19 cellular contexts compared by ENCODE assay signal in genomic region chr3:140727886-140728285, GRCh38. TPM values are rescaled to one million over a fixed set of nuclear protein-coding genes. Genes with fewer than 3 reads are reported as not detected.
A peak's percentile ranks its signal among the peaks of the same experiment; 100 is the strongest.
DNase-seq lines count a peak whose midpoint lies in the region; TF ChIP-seq lines count a peak whose summit lies in the region.
"Had no signal": no experiment of that assay in that cellular context is flagged by ENCODE, and none has a peak within 500 bp of the region (broad histone marks: within the 10 kb centered on the region; RNA-seq: fewer than 3 reads in every experiment).

No MANE protein-coding gene starts in this region.

- no peak overlapping the region for H3K4me3 Mint-ChIP-seq in type B pancreatic cell
- H3K4me3 Mint-ChIP-seq in activated T-helper 2 cell treated with anti-CD3 and anti-CD28 coated beads, Interferon-gamma antibody, Interleukin-2, Interleukin-4, amounts not matched to agents 10 μg/mL and 5 μg/mL and 100 μg/mL, durations not matched to agents 14 hours and 24 hours and 36 hours (ENCODE audit: low read depth) = no peak overlapping the region

- peaks cover 5% of the 10 kb centered on the region for H3K27me3 Mint-ChIP-seq in type B pancreatic cell
- peaks cover 11% of the 10 kb centered on the region for H3K27me3 Mint-ChIP-seq in activated T-helper 2 cell treated with anti-CD3 and anti-CD28 coated beads, Interferon-gamma antibody, Interleukin-2, Interleukin-4, amounts not matched to agents 10 μg/mL and 5 μg/mL and 100 μg/mL, durations not matched to agents 14 hours and 24 hours and 36 hours (ENCODE audit: low read depth)

- H3K27ac ChIP-seq in brain microvascular endothelial cell = no peak overlapping the region
- H3K27ac ChIP-seq: BLaER1 treated with 17β-estradiol and CSF1 and Interleukin-3, amounts not matched to agents 10 nM and 100 nM; RWPE1; SJCRH30 had no signal

- peak overlapping the region; percentile 13 for H3K27ac Mint-ChIP-seq in type B pancreatic cell
- H3K27ac Mint-ChIP-seq in activated T-helper 2 cell treated with anti-CD3 and anti-CD28 coated beads, Interferon-gamma antibody, Interleukin-2, Interleukin-4, amounts not matched to agents 10 μg/mL and 5 μg/mL and 100 μg/mL, durations not matched to agents 14 hours and 24 hours and 36 hours = no peak overlapping the region

- in situ Hi-C loops in brain microvascular endothelial cell (cut with HindIII; ENCODE audit: low pct_ligation_motif_present, low sequenced_read_pairs) = no loop called here

- no peaks in the 10 kb centered on the region for H3K4me1 Mint-ChIP-seq in type B pancreatic cell (ENCODE audit: unreplicated experiment)
- peaks cover 9% of the 10 kb centered on the region for H3K4me1 Mint-ChIP-seq in activated T-helper 2 cell treated with anti-CD3 and anti-CD28 coated beads, Interferon-gamma antibody, Interleukin-2, Interleukin-4, amounts not matched to agents 10 μg/mL and 5 μg/mL and 100 μg/mL, durations not matched to agents 14 hours and 24 hours and 36 hours (ENCODE audit: low read depth)

- H3K4me3 ChIP-seq in fibroblast of mammary gland (ENCODE audit: control insufficient read depth, low read depth, low read length) (no peak overlapping the region), brain microvascular endothelial cell (ENCODE audit: low read depth, low read length) (no peak overlapping the region)
- H3K4me3 ChIP-seq: BLaER1 treated with 17β-estradiol and CSF1 and Interleukin-3, amounts not matched to agents 10 nM and 100 nM; SJCRH30 had no signal

- intact Hi-C loops in activated T-helper 2 cell treated with anti-CD3 and anti-CD28 coated beads, Interferon-gamma antibody, Interleukin-2, Interleukin-4, amounts not matched to agents 10 μg/mL and 5 μg/mL and 100 μg/mL, durations not matched to agents 14 hours and 24 hours and 36 hours (cut with micrococcal nuclease) = no loop called here

- no peaks in the 10 kb centered on the region for H3K9me3 Mint-ChIP-seq in type B pancreatic cell
- no peaks in the 10 kb centered on the region for H3K9me3 Mint-ChIP-seq in activated T-helper 2 cell treated with anti-CD3 and anti-CD28 coated beads, Interferon-gamma antibody, Interleukin-2, Interleukin-4, amounts not matched to agents 10 μg/mL and 5 μg/mL and 100 μg/mL, durations not matched to agents 14 hours and 24 hours and 36 hours

- no peaks in the 10 kb centered on the region for H3K36me3 Mint-ChIP-seq in type B pancreatic cell
- no peaks in the 10 kb centered on the region for H3K36me3 Mint-ChIP-seq in activated T-helper 2 cell treated with anti-CD3 and anti-CD28 coated beads, Interferon-gamma antibody, Interleukin-2, Interleukin-4, amounts not matched to agents 10 μg/mL and 5 μg/mL and 100 μg/mL, durations not matched to agents 14 hours and 24 hours and 36 hours (ENCODE audit: low read depth)

- H3K36me3 ChIP-seq in brain microvascular endothelial cell (replicated peaks) = no peaks in the 10 kb centered on the region
- H3K36me3 ChIP-seq: BLaER1 treated with 17β-estradiol and CSF1 and Interleukin-3, amounts not matched to agents 10 nM and 100 nM; SJCRH30 had no signal

- DNase-seq in NCI-H82 (lab: John Stamatoyannopoulos, UW) = peak; percentile 39
- DNase-seq in NCI-H82 treated with DMSO at 0.1 percent for 48 hours (lab: John Stamatoyannopoulos, UW; ENCODE audit: unreplicated experiment) = no peak
- DNase-seq in NCI-H1436 treated with DMSO at 0.1 percent for 48 hours (lab: John Stamatoyannopoulos, UW) = peak; percentile 26
- peak; percentile 8 for DNase-seq in fibroblast of mammary gland (ENCODE audit: low read depth)
- no peak for DNase-seq in type B pancreatic cell (ENCODE audit: extremely low spot score, unreplicated experiment)
- DNase-seq in RKO (ENCODE audit: low spot score) = no peak
- no peak for DNase-seq in activated T-helper 2 cell treated with anti-CD3 and anti-CD28 coated beads, Interferon-gamma antibody, Interleukin-2, Interleukin-4, amounts not matched to agents 10 μg/mL and 5 μg/mL and 100 μg/mL, durations not matched to agents 14 hours and 24 hours and 36 hours (ENCODE audit: low spot score)
- DNase-seq in brain microvascular endothelial cell = no peak
- DNase-seq: 8988T, DMS153, KG1, NCI-H1092 treated with DMSO at 0.1 percent for 48 hours, NCI-H187, NCI-H510A, SJCRH30, SW 1271 had no signal

- H3K27me3 ChIP-seq in brain microvascular endothelial cell (replicated peaks) = no peaks in the 10 kb centered on the region
- H3K27me3 ChIP-seq: BLaER1 treated with 17β-estradiol and CSF1 and Interleukin-3, amounts not matched to agents 10 nM and 100 nM; SJCRH30 had no signal

- TF ChIP-seq CTCF in fibroblast of mammary gland (conservative IDR thresholded peaks at IDR 0.05; ENCODE audit: control insufficient read depth, insufficient read depth, low read depth, low read length) (no peak), type B pancreatic cell (conservative IDR thresholded peaks at IDR 0.05) (no peak), brain microvascular endothelial cell (IDR thresholded peaks at IDR 0.05; ENCODE audit: low read depth, low read length, missing control alignments) (no peak)

RNA-seq across cellular contexts. Expression of gene TRIM42, which starts 50.0 kb away (rescaled TPM):
- not detected in 2 replicates for total RNA-seq in type B pancreatic cell (ENCODE audit: low replicate concordance)
- not detected in 2 replicates for total RNA-seq in activated T-helper 2 cell treated with anti-CD3 and anti-CD28 coated beads, Interferon-gamma antibody, Interleukin-2, Interleukin-4, amounts not matched to agents 10 μg/mL and 5 μg/mL and 100 μg/mL, durations not matched to agents 14 hours and 24 hours and 36 hours
- total RNA-seq: MCF 10A, SJCRH30 had no signal

Comparison
In these comparisons a context has a peak if more than half of its experiments do, and no peak if none do; other contexts are left out.
1. DNase-seq: peak in NCI-H82 (single experiment), NCI-H1436 treated with DMSO at 0.1 percent for 48 hours (single experiment) and fibroblast of mammary gland (single experiment); none in NCI-H82 treated with DMSO at 0.1 percent for 48 hours (single experiment), type B pancreatic cell (single experiment), RKO (single experiment), activated T-helper 2 cell treated with anti-CD3 and anti-CD28 coated beads, Interferon-gamma antibody, Interleukin-2, Interleukin-4, amounts not matched to agents 10 μg/mL and 5 μg/mL and 100 μg/mL, durations not matched to agents 14 hours and 24 hours and 36 hours (single experiment) and brain microvascular endothelial cell (single experiment).